In genomic region chr12:96489392-96490056, GRCh38 we compare ENCODE assay signal across 8 cellular contexts. TPM values are rescaled to one million over a fixed set of nuclear protein-coding genes. Genes with fewer than 3 reads are reported as not detected.
DNase-seq lines count a peak whose midpoint lies in the region; ATAC-seq and TF ChIP-seq lines count a peak whose summit lies in the region.

Gene CFAP54, plus strand, starts transcription at chr12:96489577. Its CDS starts 33 bp downstream, at chr12:96489610.

- peak; percentile 96 for ATAC-seq in HG02678 (IDR thresholded peaks at IDR 0.05; ENCODE audit: unreplicated experiment)
- ATAC-seq in heart left ventricle = peak; percentile 86 to 99 (median 99)
- peak; percentile 97 to 99 for ATAC-seq in upper lobe of left lung (ENCODE audit: low FRiP score in 2 of 2)

- 1 to 2% (median 2%) methylated on average over 31 to 53 of the region's 53 CpGs for WGBS in heart left ventricle, 4 donors
- 3 to 4% methylated on average over 29 to 40 of the region's 53 CpGs for WGBS in upper lobe of left lung, 2 donors

- H3K9me3 ChIP-seq in adipocyte (ENCODE audit: control insufficient read depth, low read length) (no peaks in the 10 kb centered on the region), heart left ventricle (no peaks in the 10 kb centered on the region), upper lobe of left lung (no peaks in the 10 kb centered on the region)

- H3K4me3 ChIP-seq in adipocyte (ENCODE audit: low read length) = peak within 1 kb of the TSS; percentile 88
- peak within 1 kb of the TSS; percentile 48 to 82 (median 64) for H3K4me3 ChIP-seq in heart left ventricle
- H3K4me3 ChIP-seq in upper lobe of left lung = peak within 1 kb of the TSS; percentile 53 to 77 (median 70)

- TF ChIP-seq EP300 in upper lobe of left lung (IDR thresholded peaks at IDR 0.05) = peak in 2 of 4 donors; percentile 68 to 81

- DNase-seq in GM10266 (ENCODE audit: extremely low spot score) (peak; percentile 87), NCI-H1417 (lab: John Stamatoyannopoulos, UW) (peak; percentile 97 to 99 (median 98)), SW 1271 (lab: John Stamatoyannopoulos, UW) (peak; percentile 89 to 94), adipocyte (ENCODE audit: low read depth) (peak; percentile 99), heart left ventricle (peak; percentile 92 to 96 (median 94)), posterior cingulate gyrus (peak; percentile 86 to 99 (median 94)), upper lobe of left lung (peak; percentile 97 to 98)

- peak within 1 kb of the TSS; percentile 81 for H3K9ac ChIP-seq in adipocyte (ENCODE audit: low read length)

- TF ChIP-seq POLR2A in heart left ventricle (IDR thresholded peaks at IDR 0.05) (no peak), upper lobe of left lung (IDR thresholded peaks at IDR 0.05) (peak in 2 of 4 donors; percentile 28 to 55)

- H3K36me3 ChIP-seq in adipocyte (ENCODE audit: control insufficient read depth, insufficient read depth, low read length, severe bottlenecking) (no peaks in the 10 kb centered on the region), heart left ventricle (no peaks in the 10 kb centered on the region), upper lobe of left lung (no peaks in the 10 kb centered on the region)

- TF ChIP-seq CTCF in GM10266 (IDR thresholded peaks at IDR 0.05; ENCODE audit: control insufficient read depth, insufficient read depth, low read depth, missing control alignments) = peak; percentile 87
- TF ChIP-seq CTCF in heart left ventricle (IDR thresholded peaks at IDR 0.05) = peak; percentile 73 to 93 (median 88)
- TF ChIP-seq CTCF in upper lobe of left lung (IDR thresholded peaks at IDR 0.05) = peak; percentile 74 to 96 (median 93)

- H3K27me3 ChIP-seq in adipocyte (replicated peaks; ENCODE audit: control insufficient read depth, insufficient read depth, low read length) (no peaks in the 10 kb centered on the region), heart left ventricle (no peaks in the 10 kb centered on the region), upper lobe of left lung (no peaks in the 10 kb centered on the region)

- H3K4me1 ChIP-seq in adipocyte (ENCODE audit: control insufficient read depth, insufficient read depth, low read length) = peaks cover 27% of the 10 kb centered on the region
- peaks cover 0 to 20% (median 3%) of the 10 kb centered on the region in 12 donors for H3K4me1 ChIP-seq in heart left ventricle
- peaks cover 4 to 19% (median 16%) of the 10 kb centered on the region in 4 donors for H3K4me1 ChIP-seq in upper lobe of left lung

- intact Hi-C loops in heart left ventricle (cut with DNase I) (loop anchor here in 5 of 10 donors (5.0 to 10.0 kb wide), 4 partner anchors 82 to 185 kb away; partner anchors contain the start of gene CDK17 (in 4 of the 5)), posterior cingulate gyrus (cut with DNase I) (loop anchor here (10.0 kb wide), 2 partner anchors 85 to 275 kb away; partner anchors contain the start of gene CDK17)

- H3K27ac ChIP-seq in heart left ventricle (peak within 1 kb of the TSS in 6 of 12 donors; percentile 7 to 81 (median 38)), upper lobe of left lung (peak within 1 kb of the TSS; percentile 56 to 84 (median 69))

RNA-seq across cellular contexts. Expression of gene CFAP54, which starts in this region (rescaled TPM):
- under 1 TPM in 8 of 9 donors, not detected in 1; 0.07 to 0.79 (median 0.16) TPM for total RNA-seq in heart left ventricle
- polyA plus RNA-seq in heart left ventricle = under 1 TPM; 0.11 to 0.14 TPM
- total RNA-seq in upper lobe of left lung = 10 to 100 TPM in 3 of 6 donors, 1 to 10 TPM in 2, under 1 TPM in 1; 0.66 to 48.8 (median 7.4) TPM

Comparison
In these comparisons a context has a peak if more than half of its experiments do, and no peak if none do; other contexts are left out.
1. Peak in DNase-seq, ATAC-seq and H3K4me3 ChIP-seq in heart left ventricle; RNA of the gene not detected or under 1 TPM.